ENCODE assay signal across 1 cellular context in the genomic region with DNA sequence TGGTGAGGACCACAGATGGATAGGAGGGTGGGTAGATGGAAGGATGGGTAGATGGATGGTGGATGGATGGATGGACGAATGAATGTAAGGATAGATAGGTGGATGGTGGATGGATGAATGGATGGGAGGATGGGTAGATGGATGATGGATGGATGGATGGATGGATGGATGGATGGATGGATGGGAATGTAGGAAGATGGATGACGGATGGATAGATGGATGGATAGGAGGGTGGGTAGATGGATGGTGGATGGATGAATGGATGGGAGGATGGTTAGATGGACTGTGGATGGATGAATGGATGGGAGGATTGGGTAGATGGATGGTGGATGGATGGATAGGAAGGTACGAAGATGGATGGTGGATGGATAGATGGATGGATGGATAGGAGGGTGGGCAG.
TF ChIP-seq lines count a peak whose summit lies in the region.

No MANE protein-coding gene starts in this region.

TF ChIP-seq in HepG2, 621 proteins besides CTCF, POLR2A, EP300 and RAD21 (continued from another document):
- TF ChIP-seq PLRG1 (conservative IDR thresholded peaks at IDR 0.05) (peak; percentile 99), NONO (IDR thresholded peaks at IDR 0.05) (peak; percentile 95; the same call in 1 of the 2 replicates), NONO (CRISPR knock-in tag; conservative IDR thresholded peaks at IDR 0.05) (no peak), NR2F1 (CRISPR knock-in tag; IDR thresholded peaks at IDR 0.05) (no peak), NBN (conservative IDR thresholded peaks at IDR 0.05) (peak; percentile 66; the same call in 1 of the 2 replicates), PHF21A (CRISPR knock-in tag; IDR thresholded peaks at IDR 0.05) (no peak)
- TF ChIP-seq, protein P1, sequence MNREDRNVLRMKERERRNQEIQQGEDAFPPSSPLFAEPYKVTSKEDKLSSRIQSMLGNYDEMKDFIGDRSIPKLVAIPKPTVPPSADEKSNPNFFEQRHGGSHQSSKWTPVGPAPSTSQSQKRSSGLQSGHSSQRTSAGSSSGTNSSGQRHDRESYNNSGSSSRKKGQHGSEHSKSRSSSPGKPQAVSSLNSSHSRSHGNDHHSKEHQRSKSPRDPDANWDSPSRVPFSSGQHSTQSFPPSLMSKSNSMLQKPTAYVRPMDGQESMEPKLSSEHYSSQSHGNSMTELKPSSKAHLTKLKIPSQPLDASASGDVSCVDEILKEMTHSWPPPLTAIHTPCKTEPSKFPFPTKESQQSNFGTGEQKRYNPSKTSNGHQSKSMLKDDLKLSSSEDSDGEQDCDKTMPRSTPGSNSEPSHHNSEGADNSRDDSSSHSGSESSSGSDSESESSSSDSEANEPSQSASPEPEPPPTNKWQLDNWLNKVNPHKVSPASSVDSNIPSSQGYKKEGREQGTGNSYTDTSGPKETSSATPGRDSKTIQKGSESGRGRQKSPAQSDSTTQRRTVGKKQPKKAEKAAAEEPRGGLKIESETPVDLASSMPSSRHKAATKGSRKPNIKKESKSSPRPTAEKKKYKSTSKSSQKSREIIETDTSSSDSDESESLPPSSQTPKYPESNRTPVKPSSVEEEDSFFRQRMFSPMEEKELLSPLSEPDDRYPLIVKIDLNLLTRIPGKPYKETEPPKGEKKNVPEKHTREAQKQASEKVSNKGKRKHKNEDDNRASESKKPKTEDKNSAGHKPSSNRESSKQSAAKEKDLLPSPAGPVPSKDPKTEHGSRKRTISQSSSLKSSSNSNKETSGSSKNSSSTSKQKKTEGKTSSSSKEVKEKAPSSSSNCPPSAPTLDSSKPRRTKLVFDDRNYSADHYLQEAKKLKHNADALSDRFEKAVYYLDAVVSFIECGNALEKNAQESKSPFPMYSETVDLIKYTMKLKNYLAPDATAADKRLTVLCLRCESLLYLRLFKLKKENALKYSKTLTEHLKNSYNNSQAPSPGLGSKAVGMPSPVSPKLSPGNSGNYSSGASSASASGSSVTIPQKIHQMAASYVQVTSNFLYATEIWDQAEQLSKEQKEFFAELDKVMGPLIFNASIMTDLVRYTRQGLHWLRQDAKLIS (CRISPR knock-in tag; IDR thresholded peaks at IDR 0.05) = no peak
- TF ChIP-seq, protein P2, sequence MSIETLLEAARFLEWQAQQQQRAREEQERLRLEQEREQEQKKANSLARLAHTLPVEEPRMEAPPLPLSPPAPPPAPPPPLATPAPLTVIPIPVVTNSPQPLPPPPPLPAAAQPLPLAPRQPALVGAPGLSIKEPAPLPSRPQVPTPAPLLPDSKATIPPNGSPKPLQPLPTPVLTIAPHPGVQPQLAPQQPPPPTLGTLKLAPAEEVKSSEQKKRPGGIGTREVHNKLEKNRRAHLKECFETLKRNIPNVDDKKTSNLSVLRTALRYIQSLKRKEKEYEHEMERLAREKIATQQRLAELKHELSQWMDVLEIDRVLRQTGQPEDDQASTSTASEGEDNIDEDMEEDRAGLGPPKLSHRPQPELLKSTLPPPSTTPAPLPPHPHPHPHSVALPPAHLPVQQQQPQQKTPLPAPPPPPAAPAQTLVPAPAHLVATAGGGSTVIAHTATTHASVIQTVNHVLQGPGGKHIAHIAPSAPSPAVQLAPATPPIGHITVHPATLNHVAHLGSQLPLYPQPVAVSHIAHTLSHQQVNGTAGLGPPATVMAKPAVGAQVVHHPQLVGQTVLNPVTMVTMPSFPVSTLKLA (IDR thresholded peaks at IDR 0.05) = no peak
TF ChIP-seq in HepG2: peak in this region for 16.
